ENCODE assay signal across 12 cellular contexts in the genomic region with DNA sequence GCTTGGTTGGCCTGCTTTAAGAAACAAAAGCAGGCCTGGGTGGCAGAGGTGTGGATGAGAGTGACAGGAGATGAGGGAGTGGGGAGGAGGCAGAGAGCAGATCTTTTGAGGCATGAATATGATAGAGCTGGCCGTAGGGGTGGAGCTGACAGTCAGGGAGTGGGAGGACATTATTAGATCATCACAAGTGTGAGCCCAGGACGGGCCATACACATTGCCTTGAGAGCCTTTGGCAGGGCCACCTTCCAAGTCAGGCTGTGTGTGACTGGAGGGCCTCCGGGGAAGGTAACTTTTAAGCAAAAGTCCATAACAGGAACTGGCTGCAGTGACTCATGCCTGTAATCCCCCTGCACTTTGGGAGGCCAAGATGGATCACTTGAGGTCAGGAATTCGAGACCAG. TPM values are rescaled to one million over a fixed set of nuclear protein-coding genes. Genes with fewer than 3 reads are reported as not detected.
DNase-seq lines count a peak whose midpoint lies in the region; ATAC-seq and TF ChIP-seq lines count a peak whose summit lies in the region.
"Had no signal": no experiment of that assay in that cellular context is flagged by ENCODE, and none has a peak within 500 bp of the region (broad histone marks: within the 10 kb centered on the region; RNA-seq: fewer than 3 reads in every experiment).

No MANE protein-coding gene starts in this region.

- H3K4me1 ChIP-seq in osteoblast (ENCODE audit: insufficient read depth, low read length), result peaks cover 6% of the 10 kb centered on the region
- H3K4me1 ChIP-seq: lower lobe of right lung, spleen had no signal

- no peaks in the 10 kb centered on the region for H3K9me3 ChIP-seq in osteoblast (ENCODE audit: low read depth, low read length)
- H3K9me3 ChIP-seq in WERI-Rb-1 (ENCODE audit: severe bottlenecking), result no peaks in the 10 kb centered on the region
- H3K9me3 ChIP-seq: lower lobe of right lung, spleen, stomach had no signal

- H3K4me3 ChIP-seq in GM06990 (replicated peaks; ENCODE audit: low read depth, low read length) (no peak overlapping the region), choroid plexus epithelial cell (ENCODE audit: low read depth, low read length) (no peak overlapping the region), osteoblast (ENCODE audit: insufficient read depth, low read length) (no peak overlapping the region), WERI-Rb-1 (ENCODE audit: low read depth, low read length) (no peak overlapping the region)
- H3K4me3 ChIP-seq: lower lobe of right lung, spleen, stomach had no signal

- ATAC-seq in GM18867 (IDR thresholded peaks at IDR 0.05; ENCODE audit: unreplicated experiment), result no peak
- no peak for ATAC-seq in activated CD4-positive, CD25-positive, alpha-beta regulatory T cell treated with anti-CD3 and anti-CD28 coated beads, Interleukin-2, amount 50 U/mL, for 24 hours

- no peak overlapping the region for H3K27ac ChIP-seq in osteoblast (ENCODE audit: low read depth, low read length)
- no peak overlapping the region for H3K27ac ChIP-seq in WERI-Rb-1
- H3K27ac ChIP-seq: lower lobe of right lung, stomach had no signal

- H4K20me1 ChIP-seq in osteoblast (ENCODE audit: insufficient read depth, low read length), result no peaks in the 10 kb centered on the region

- H3K36me3 ChIP-seq in GM06990 (ENCODE audit: control insufficient read depth, insufficient read depth, low read length) (no peaks in the 10 kb centered on the region), osteoblast (ENCODE audit: insufficient read depth, low read length) (no peaks in the 10 kb centered on the region), WERI-Rb-1 (no peaks in the 10 kb centered on the region)
- H3K36me3 ChIP-seq: lower lobe of right lung, spleen, stomach had no signal

- no peaks in the 10 kb centered on the region for H3K79me2 ChIP-seq in osteoblast (ENCODE audit: insufficient read depth, low read length)

- H3K27me3 ChIP-seq in GM06990 (replicated peaks; ENCODE audit: control insufficient read depth, insufficient read depth, low read length) (no peaks in the 10 kb centered on the region), osteoblast (ENCODE audit: insufficient read depth, low read length) (peaks cover 2% of the 10 kb centered on the region), WERI-Rb-1 (ENCODE audit: insufficient read depth, low read depth, severe bottlenecking) (no peaks in the 10 kb centered on the region)

- peak overlapping the region; percentile 32 for H3K4me2 ChIP-seq in osteoblast (ENCODE audit: insufficient read depth, low read length)

- TF ChIP-seq CTCF in GM06990 (IDR thresholded peaks at IDR 0.05; ENCODE audit: insufficient read depth, low read length, poor library complexity, severe bottlenecking) (no peak), choroid plexus epithelial cell (conservative IDR thresholded peaks at IDR 0.05; ENCODE audit: low read depth, low read length) (no peak), osteoblast (IDR thresholded peaks at IDR 0.05; ENCODE audit: extremely low read depth, low read depth, low read length) (no peak), WERI-Rb-1 (IDR thresholded peaks at IDR 0.05; ENCODE audit: low read depth, low read length) (no peak)

- DNase-seq in GM06990 (ENCODE audit: extremely low read depth, insufficient read length), result peak; percentile 39
- DNase-seq in LHCN-M2 (ENCODE audit: low read depth), result peak; percentile 64
- peak; percentile 2 for DNase-seq in choroid plexus epithelial cell (ENCODE audit: low read depth)
- peak; percentile 71 for DNase-seq in osteoblast (ENCODE audit: insufficient read length, low spot score, missing footprints)
- DNase-seq in SW 1271 (lab: John Stamatoyannopoulos, UW), result no peak
- DNase-seq in WERI-Rb-1, result no peak
- DNase-seq: lower lobe of right lung, NCI-H187, spleen, stomach had no signal

- peak overlapping the region; percentile 85 for H2AFZ ChIP-seq in osteoblast (ENCODE audit: low read length)

RNA-seq across cellular contexts. Expression of a gene that starts 26.3 kb away (rescaled TPM):
- total RNA-seq in LHCN-M2 (2014; rRNA removed) (15.5 and 15.8 TPM in 2 replicates), osteoblast (1.1 and 1.8 TPM in 2 replicates)
- 6.1 TPM for polyA plus RNA-seq in LHCN-M2 (2012)

Comparison
In these comparisons a context has a peak if more than half of its experiments do, and no peak if none do; other contexts are left out.
1. DNase-seq: peak in GM06990 (single experiment), LHCN-M2 (single experiment), choroid plexus epithelial cell (single experiment) and osteoblast (single experiment); none in SW 1271 (0 of 2) and WERI-Rb-1 (single experiment).